8 cellular contexts compared by ENCODE assay signal in genomic region chr2:158458617-158458920, GRCh38. TPM values are rescaled to one million over a fixed set of nuclear protein-coding genes. Genes with fewer than 3 reads are reported as not detected.
DNase-seq lines count a peak whose midpoint lies in the region; ATAC-seq and TF ChIP-seq lines count a peak whose summit lies in the region.

No MANE protein-coding gene starts in this region.

- H3K9me3 ChIP-seq in esophagus muscularis mucosa, result no peaks in the 10 kb centered on the region

- intact Hi-C loops in esophagus muscularis mucosa (cut with DNase I), result loop anchor here (5.0 to 10.0 kb wide), 3 partner anchors 146 to 294 kb away; no protein-coding TSS in a partner anchor

- DNase-seq in GM06990 (ENCODE audit: extremely low read depth, insufficient read length) (no peak), SK-MEL-5 (ENCODE audit: low read depth, low spot score) (peak; percentile 28), esophagus muscularis mucosa (ENCODE audit: extremely low spot score) (no peak), progenitor cell of endocrine pancreas (ENCODE audit: low spot score, unreplicated experiment) (no peak), NCI-H1417 (lab: John Stamatoyannopoulos, UW) (no peak), NCI-H2107 (lab: John Stamatoyannopoulos, UW) (no peak), SHP77 (lab: John Stamatoyannopoulos, UW) (no peak)

- peaks cover 34% of the 10 kb centered on the region for H3K4me1 Mint-ChIP-seq in progenitor cell of endocrine pancreas (ENCODE audit: low read depth)

- no peaks in the 10 kb centered on the region for H3K36me3 Mint-ChIP-seq in progenitor cell of endocrine pancreas (ENCODE audit: insufficient read depth)

- TF ChIP-seq CTCF in GM06990 (IDR thresholded peaks at IDR 0.05; ENCODE audit: insufficient read depth, low read length, poor library complexity, severe bottlenecking) (no peak), esophagus muscularis mucosa (IDR thresholded peaks at IDR 0.05) (no peak), progenitor cell of endocrine pancreas (IDR thresholded peaks at IDR 0.05; ENCODE audit: unreplicated experiment) (no peak)

- peak overlapping the region; percentile 94 to 98 (median 96) for H3K27ac ChIP-seq in esophagus muscularis mucosa (replicated peaks in 1 of 4)

- H3K27me3 ChIP-seq in GM06990 (replicated peaks; ENCODE audit: control insufficient read depth, insufficient read depth, low read length), result peaks cover 1% of the 10 kb centered on the region; the same call in 1 of the 2 replicates
- no peaks in the 10 kb centered on the region for H3K27me3 ChIP-seq in esophagus muscularis mucosa

- no peak for TF ChIP-seq POLR2A in esophagus muscularis mucosa (IDR thresholded peaks at IDR 0.05; ENCODE audit: low read depth)

- peak overlapping the region; percentile 90 for H3K4me3 Mint-ChIP-seq in progenitor cell of endocrine pancreas (ENCODE audit: low read depth)

- no peak for TF ChIP-seq EP300 in esophagus muscularis mucosa (IDR thresholded peaks at IDR 0.05)

- H3K9me3 Mint-ChIP-seq in progenitor cell of endocrine pancreas (ENCODE audit: low read depth), result no peaks in the 10 kb centered on the region

- no peaks in the 10 kb centered on the region for H3K27me3 Mint-ChIP-seq in progenitor cell of endocrine pancreas

- no peak for ATAC-seq in HG03571 (IDR thresholded peaks at IDR 0.05; ENCODE audit: unreplicated experiment)

- in situ Hi-C loops in SK-MEL-5 (cut with HindIII; ENCODE audit: low pct_unique_long_range_greater_than_20kb, low sequenced_read_pairs), result no loop called here

- 14% methylated on average over 9 of the region's 9 CpGs for WGBS in esophagus muscularis mucosa

- peaks cover 35 to 63% (median 54%) of the 10 kb centered on the region in 4 donors for H3K4me1 ChIP-seq in esophagus muscularis mucosa

- H3K27ac Mint-ChIP-seq in progenitor cell of endocrine pancreas, result peak overlapping the region; percentile 95

- peak overlapping the region; percentile 93 for H3K4me3 ChIP-seq in GM06990 (replicated peaks; ENCODE audit: low read depth, low read length)
- peak overlapping the region; percentile 92 to 99 (median 96) for H3K4me3 ChIP-seq in esophagus muscularis mucosa

- no peaks in the 10 kb centered on the region for H3K36me3 ChIP-seq in GM06990 (ENCODE audit: control insufficient read depth, insufficient read depth, low read length)
- no peaks in the 10 kb centered on the region for H3K36me3 ChIP-seq in esophagus muscularis mucosa

RNA-seq across cellular contexts. Expression of gene PKP4, which starts 1.8 kb away (rescaled TPM):
- 16.7 and 21.2 TPM in 2 replicates for total RNA-seq in SK-MEL-5 (2014; rRNA removed; shearing (Covaris generic))
- 19.3 and 25.6 TPM in 2 replicates for polyA plus RNA-seq in SK-MEL-5 (2015; cell fraction: cytosol; rRNA removed)
- polyA plus RNA-seq in SK-MEL-5 (2015; cell fraction: nucleus; rRNA removed), result 118 and 126 TPM in 2 replicates
- 100 to 1,000 TPM in 1 of 4 donors, 10 to 100 TPM in 3; 79.7 to 131 (median 93.0) TPM for total RNA-seq in esophagus muscularis mucosa
- total RNA-seq in progenitor cell of endocrine pancreas, result 62.9 and 75.3 TPM in 2 replicates

RNA-seq across cellular contexts. Expression of gene CCDC148, which starts 2.0 kb away (rescaled TPM):
- 0.13 TPM in 1 of 2 replicates, not detected in the other for total RNA-seq in SK-MEL-5 (2014; rRNA removed; shearing (Covaris generic))
- polyA plus RNA-seq in SK-MEL-5 (2015; cell fraction: cytosol; rRNA removed), result not detected in 2 replicates
- 0.51 TPM in 1 of 2 replicates, not detected in the other for polyA plus RNA-seq in SK-MEL-5 (2015; cell fraction: nucleus; rRNA removed)
- 1 to 10 TPM; 2.1 to 3.7 (median 2.9) TPM for total RNA-seq in esophagus muscularis mucosa
- total RNA-seq in progenitor cell of endocrine pancreas, result 3.9 and 4.6 TPM in 2 replicates
